In genomic region chr1:155320252-155320651, GRCh38 we compare ENCODE assay signal across 2 cellular contexts.
TF ChIP-seq lines count a peak whose summit lies in the region.

No MANE protein-coding gene starts in this region.

TF ChIP-seq in SK-N-SH, 30 proteins besides CTCF, POLR2A, EP300 and RAD21 (continued from another document):
- TF ChIP-seq USF1 (IDR thresholded peaks at IDR 0.05; ENCODE audit: borderline replicate concordance, low read depth): no peak

TF ChIP-seq in SK-N-SH treated with all-trans-retinoic acid at 6 μM for 48 hours, 23 proteins besides CTCF, POLR2A, EP300 and RAD21 (continued from another document):
- TF ChIP-seq TSHZ2 (CRISPR knock-in tag; IDR thresholded peaks at IDR 0.05) (no peak), ARNTL (CRISPR knock-in tag; IDR thresholded peaks at IDR 0.05; ENCODE audit: borderline replicate concordance, low read depth) (no peak), POU6F1 (CRISPR knock-in tag; IDR thresholded peaks at IDR 0.05; ENCODE audit: borderline replicate concordance, low read depth) (no peak), OSR1 (CRISPR knock-in tag; IDR thresholded peaks at IDR 0.05) (no peak), ZNF565 (CRISPR knock-in tag; conservative IDR thresholded peaks at IDR 0.05; ENCODE audit: low read depth) (no peak), ESRRG (CRISPR knock-in tag; IDR thresholded peaks at IDR 0.05) (no peak), BACH2 (CRISPR knock-in tag; IDR thresholded peaks at IDR 0.05; ENCODE audit: borderline replicate concordance) (no peak), RARB (CRISPR knock-in tag; IDR thresholded peaks at IDR 0.05) (no peak), TOX (CRISPR knock-in tag; IDR thresholded peaks at IDR 0.05; ENCODE audit: borderline replicate concordance) (no peak)
